Comparison of ENCODE assay signal across 8 cellular contexts in the genomic region with DNA sequence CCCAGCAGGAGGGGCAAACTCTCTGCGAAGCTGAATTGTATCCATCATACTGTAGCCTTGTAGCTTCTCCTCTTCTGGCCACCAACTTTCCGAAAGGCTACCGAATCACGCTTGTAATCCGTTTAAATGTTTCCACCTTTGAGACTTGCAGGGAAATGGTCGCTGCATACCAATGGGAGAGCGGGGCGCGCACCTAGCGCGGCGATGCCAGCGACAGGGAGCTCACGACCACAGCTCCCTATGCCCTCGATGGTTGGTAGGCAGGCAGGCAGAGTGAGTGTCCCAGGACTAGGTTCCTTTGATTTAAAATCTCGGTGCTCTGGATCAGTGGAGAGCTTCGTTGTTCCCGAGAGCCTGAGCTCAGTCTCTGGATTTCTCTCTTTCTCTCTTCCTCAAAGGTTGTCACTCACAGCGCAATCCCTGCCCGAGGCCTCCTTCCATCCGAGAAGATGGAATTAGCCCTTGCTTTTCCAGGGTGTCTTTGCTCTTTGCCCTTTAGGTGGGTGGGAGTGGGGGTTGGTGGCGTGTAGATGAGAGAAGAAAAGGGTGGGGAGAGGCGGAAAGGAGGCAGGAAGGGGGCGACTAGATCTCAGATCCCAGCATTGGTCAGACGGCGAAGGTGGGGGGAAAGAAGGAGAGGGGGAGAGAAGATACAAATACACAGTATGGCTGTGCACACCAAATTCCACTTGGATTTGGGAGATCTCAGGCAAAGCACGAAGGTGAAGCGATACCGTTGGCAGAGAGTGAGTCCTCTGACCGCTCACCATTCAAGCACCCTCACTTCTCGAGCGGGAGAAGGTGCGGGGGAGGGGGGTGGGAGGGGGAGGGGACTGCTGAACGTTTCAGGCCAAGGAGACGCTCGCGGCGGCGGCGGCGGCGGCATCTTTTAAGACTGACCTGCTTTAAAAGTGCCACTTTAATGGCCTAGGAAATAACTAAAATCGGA. TPM values are rescaled to one million over a fixed set of nuclear protein-coding genes. Genes with fewer than 3 reads are reported as not detected.
DNase-seq lines count a peak whose midpoint lies in the region; ATAC-seq and TF ChIP-seq lines count a peak whose summit lies in the region.

A gene with protein sequence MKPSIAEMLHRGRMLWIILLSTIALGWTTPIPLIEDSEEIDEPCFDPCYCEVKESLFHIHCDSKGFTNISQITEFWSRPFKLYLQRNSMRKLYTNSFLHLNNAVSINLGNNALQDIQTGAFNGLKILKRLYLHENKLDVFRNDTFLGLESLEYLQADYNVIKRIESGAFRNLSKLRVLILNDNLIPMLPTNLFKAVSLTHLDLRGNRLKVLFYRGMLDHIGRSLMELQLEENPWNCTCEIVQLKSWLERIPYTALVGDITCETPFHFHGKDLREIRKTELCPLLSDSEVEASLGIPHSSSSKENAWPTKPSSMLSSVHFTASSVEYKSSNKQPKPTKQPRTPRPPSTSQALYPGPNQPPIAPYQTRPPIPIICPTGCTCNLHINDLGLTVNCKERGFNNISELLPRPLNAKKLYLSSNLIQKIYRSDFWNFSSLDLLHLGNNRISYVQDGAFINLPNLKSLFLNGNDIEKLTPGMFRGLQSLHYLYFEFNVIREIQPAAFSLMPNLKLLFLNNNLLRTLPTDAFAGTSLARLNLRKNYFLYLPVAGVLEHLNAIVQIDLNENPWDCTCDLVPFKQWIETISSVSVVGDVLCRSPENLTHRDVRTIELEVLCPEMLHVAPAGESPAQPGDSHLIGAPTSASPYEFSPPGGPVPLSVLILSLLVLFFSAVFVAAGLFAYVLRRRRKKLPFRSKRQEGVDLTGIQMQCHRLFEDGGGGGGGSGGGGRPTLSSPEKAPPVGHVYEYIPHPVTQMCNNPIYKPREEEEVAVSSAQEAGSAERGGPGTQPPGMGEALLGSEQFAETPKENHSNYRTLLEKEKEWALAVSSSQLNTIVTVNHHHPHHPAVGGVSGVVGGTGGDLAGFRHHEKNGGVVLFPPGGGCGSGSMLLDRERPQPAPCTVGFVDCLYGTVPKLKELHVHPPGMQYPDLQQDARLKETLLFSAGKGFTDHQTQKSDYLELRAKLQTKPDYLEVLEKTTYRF (minus strand): TSS at position 757 of the 949 bp plus-strand sequence. CDS start 5,554 bp downstream, outside the sequence.

- DNase-seq in GM13976 (ENCODE audit: low spot score) (peak; percentile 31), SK-N-SH (peak; percentile 38), heart left ventricle (no peak), psoas muscle (no peak), cortex of kidney (lab: John Stamatoyannopoulos, UW) (no peak), medulla oblongata (ENCODE audit: extremely low spot score) (no peak)
- no peak for DNase-seq in stimulated activated CD4-positive, alpha-beta T cell treated with anti-CD3 and anti-CD28 coated beads, Interleukin-4, amount 100 ng/mL, for 1 hour

- H3K9ac ChIP-seq in SK-N-SH: no peak within 1 kb of the TSS

- H3K79me2 ChIP-seq in SK-N-SH (ENCODE audit: insufficient read depth): no peaks in the 10 kb centered on the region

- no peaks in the 10 kb centered on the region for H3K9me3 ChIP-seq in SK-N-SH
- no peaks in the 10 kb centered on the region for H3K9me3 ChIP-seq in heart left ventricle
- no peaks in the 10 kb centered on the region for H3K9me3 ChIP-seq in psoas muscle

- CTCF ChIA-PET in SK-N-SH (lab: Yijun Ruan, JAX): interaction anchor here (0.8 to 4.6 kb wide), 3 partner anchors 10 to 12 kb away, joined by 4 to 26 read pairs (median 12); no protein-coding TSS in a partner anchor

- no peaks in the 10 kb centered on the region for H3F3A ChIP-seq in SK-N-SH (replicated peaks; ENCODE audit: insufficient read depth)

- TF ChIP-seq EP300 in SK-N-SH (IDR thresholded peaks at IDR 0.05; ENCODE audit: borderline replicate concordance in 1 of 2, low read depth in 1 of 2, low read length in 1 of 2): no peak

- TF ChIP-seq CTCF in GM13976 (IDR thresholded peaks at IDR 0.05; ENCODE audit: borderline replicate concordance, control extremely low read depth, extremely low read depth, insufficient read depth, missing control alignments) (no peak), SK-N-SH (IDR thresholded peaks at IDR 0.05) (no peak), heart left ventricle (IDR thresholded peaks at IDR 0.05) (no peak), psoas muscle (IDR thresholded peaks at IDR 0.05) (no peak)

- H2AFZ ChIP-seq in SK-N-SH (ENCODE audit: low read depth): peak within 1 kb of the TSS; percentile 70; the same call in 1 of the 2 replicates

- no peak for TF ChIP-seq RAD21 in SK-N-SH (IDR thresholded peaks at IDR 0.05; ENCODE audit: low read length)

- no peak within 1 kb of the TSS for H3K27ac ChIP-seq in SK-N-SH (ENCODE audit: low read depth in 2 of 2, low read length in 1 of 2)
- H3K27ac ChIP-seq in heart left ventricle: peak within 1 kb of the TSS in 1 of 12 donors; percentile 49
- no peak within 1 kb of the TSS for H3K27ac ChIP-seq in psoas muscle

- ATAC-seq in heart left ventricle (peak in 1 of 4 donors; percentile 22), psoas muscle (peak in 1 of 4 donors; percentile 40), GM21576 (IDR thresholded peaks at IDR 0.05; ENCODE audit: unreplicated experiment) (no peak)

- intact Hi-C loops in heart left ventricle (cut with DNase I): no loop called here
- intact Hi-C loops in psoas muscle (cut with DNase I): no loop called here

- POLR2A ChIA-PET in SK-N-SH (lab: Yijun Ruan, JAX): no interaction called here

- H3K4me1 ChIP-seq in SK-N-SH (ENCODE audit: control insufficient read depth in 1 of 2, insufficient read depth in 2 of 2, low read depth in 1 of 2, low read length in 1 of 2) (peaks cover 5 to 23% of the 10 kb centered on the region in 2 experiments; a peak in 2 of 4 replicates), heart left ventricle (peaks cover 0 to 40% (median 16%) of the 10 kb centered on the region in 12 donors), psoas muscle (peaks cover 13% of the 10 kb centered on the region)

- H3K9me2 ChIP-seq in SK-N-SH: no peaks in the 10 kb centered on the region

- peaks cover 50% of the 10 kb centered on the region for H3K27me3 ChIP-seq in SK-N-SH (ENCODE audit: insufficient read depth)
- H3K27me3 ChIP-seq in heart left ventricle: peaks cover 24 to 96% (median 61%) of the 10 kb centered on the region in 9 donors
- H3K27me3 ChIP-seq in psoas muscle (ENCODE audit: insufficient read depth in 3 of 3, low read length in 2 of 3): peaks cover 0 to 69% (median 23%) of the 10 kb centered on the region in 3 donors

- in situ Hi-C loops in GM13976 (cut with MboI; ENCODE audit: low sequenced_read_pairs, unreplicated experiment): no loop called here

- H3K4me3 ChIP-seq in SK-N-SH (ENCODE audit: low read depth in 2 of 2, low read length in 1 of 2) (peak within 1 kb of the TSS; percentile 39 to 47; a peak in 3 of 4 replicates), heart left ventricle (peak within 1 kb of the TSS; percentile 13 to 53 (median 44)), psoas muscle (peak within 1 kb of the TSS; percentile 59)

- H3K36me3 ChIP-seq in SK-N-SH (replicated peaks in 1 of 2; ENCODE audit: control insufficient read depth in 1 of 2, insufficient read depth in 2 of 2, low read length in 1 of 2): no peaks in the 10 kb centered on the region
- H3K36me3 ChIP-seq in heart left ventricle: no peaks in the 10 kb centered on the region
- H3K36me3 ChIP-seq in psoas muscle (ENCODE audit: insufficient read depth in 1 of 2, low read depth in 1 of 2): no peaks in the 10 kb centered on the region

- no peak for TF ChIP-seq POLR2A in heart left ventricle (IDR thresholded peaks at IDR 0.05)

- peak within 1 kb of the TSS; percentile 75 for H3K4me2 ChIP-seq in SK-N-SH

- H4K20me1 ChIP-seq in SK-N-SH (ENCODE audit: insufficient read depth): no peaks in the 10 kb centered on the region

- 4% methylated on average over 40 of the region's 43 CpGs for WGBS in SK-N-SH (ENCODE audit: low lambda C conversion rate)
- WGBS in heart left ventricle, 4 donors: 2 to 3% (median 2%) methylated on average over 30 to 43 of the region's 43 CpGs
- 1 to 2% (median 1%) methylated on average over 42 to 43 of the region's 43 CpGs for WGBS in psoas muscle, 3 donors

TF ChIP-seq in SK-N-SH, 30 proteins besides CTCF, POLR2A, EP300 and RAD21:
- TF ChIP-seq SIN3A (IDR thresholded peaks at IDR 0.05; ENCODE audit: borderline replicate concordance, low read depth, low read length): no peak
- no peak for TF ChIP-seq GABPA (IDR thresholded peaks at IDR 0.05; ENCODE audit: low read depth)
- TF ChIP-seq TAF1 (IDR thresholded peaks at IDR 0.05; ENCODE audit: borderline replicate concordance, low read depth, low read length): no peak
- no peak for TF ChIP-seq SMC3 (IDR thresholded peaks at IDR 0.05; ENCODE audit: low read depth, low read length)
- no peak for TF ChIP-seq MXI1 (IDR thresholded peaks at IDR 0.05; ENCODE audit: low read depth, low read length)
- TF ChIP-seq ELF1 (IDR thresholded peaks at IDR 0.05): no peak
TF ChIP-seq in SK-N-SH: peak in this region for 0.

RNA-seq across cellular contexts. Expression of the gene that starts here (rescaled TPM):
- polyA plus RNA-seq in SK-N-SH (2012; rRNA removed) (not detected in 2 replicates), heart left ventricle (not detected), psoas muscle (under 1 TPM in 2 of 3 donors, not detected in 1; 0.03 to 0.08 TPM)
- not detected in 2 replicates for polyA plus RNA-seq in SK-N-SH (2012; cell fraction: cytosol; rRNA removed)
- not detected in 2 replicates for polyA plus RNA-seq in SK-N-SH (2012; cell fraction: nucleus; rRNA removed)
- total RNA-seq in heart left ventricle (not detected), psoas muscle (under 1 TPM in 1 of 4 donors, not detected in 3; 0.11 TPM)

Comparison
In these comparisons a context has a peak if more than half of its experiments do, and no peak if none do; other contexts are left out.
1. Peak in DNase-seq, H3K4me3 ChIP-seq and H3K4me2 ChIP-seq in SK-N-SH; RNA of the gene not detected or under 1 TPM.